ENCODE assay signal across 14 cellular contexts in genomic region chr7:40525764-40526163, GRCh38.
"Had no signal": no experiment of that assay in that cellular context is flagged by ENCODE, and none has a peak within 500 bp of the region (broad histone marks: within the 10 kb centered on the region; RNA-seq: fewer than 3 reads in every experiment).

No MANE protein-coding gene starts in this region.

- H3K4me3 ChIP-seq: right atrium auricular region had no signal

- DNase-seq: activated B cell treated with CpG ODN at 0.5 μM for 24 hours; activated CD4-positive, alpha-beta T cell treated with anti-CD3 and anti-CD28 coated beads for 48 hours; activated CD8-positive, alpha-beta T cell treated with anti-CD3 and anti-CD28 coated beads for 36 hours; activated naive CD4-positive, alpha-beta T cell treated with Interleukin-2 at 50 U/mL for 16 hours; activated naive CD8-positive, alpha-beta T cell treated with anti-CD3 and anti-CD28 coated beads, Interleukin-2, amount 10 ng/mL, durations not matched to agents 7 days and 5 days; activated T-cell treated with anti-CD3 and anti-CD28 coated beads, Interleukin-2, amount 50 U/mL, for 24 hours; anterior cingulate cortex; cortex of kidney; immature natural killer cell; nucleus accumbens; T-cell; trophoblast cell had no signal

- H3K9me3 ChIP-seq: right atrium auricular region had no signal

- H3K36me3 ChIP-seq: right atrium auricular region had no signal

- ATAC-seq: activated CD8-positive, alpha-beta T cell treated with anti-CD3 and anti-CD28 coated beads for 36 hours; natural killer cell treated with Interleukin-12 subunit alpha and Interleukin-12 subunit beta and Interleukin-15 and Interleukin-18, amount 100 ng/mL, for 72 hours; T-cell had no signal

- H3K4me1 ChIP-seq: right atrium auricular region had no signal

- H3K27ac ChIP-seq: right atrium auricular region had no signal

- H3K27me3 ChIP-seq: right atrium auricular region had no signal
